2 cellular contexts compared by ENCODE assay signal in the genomic region with DNA sequence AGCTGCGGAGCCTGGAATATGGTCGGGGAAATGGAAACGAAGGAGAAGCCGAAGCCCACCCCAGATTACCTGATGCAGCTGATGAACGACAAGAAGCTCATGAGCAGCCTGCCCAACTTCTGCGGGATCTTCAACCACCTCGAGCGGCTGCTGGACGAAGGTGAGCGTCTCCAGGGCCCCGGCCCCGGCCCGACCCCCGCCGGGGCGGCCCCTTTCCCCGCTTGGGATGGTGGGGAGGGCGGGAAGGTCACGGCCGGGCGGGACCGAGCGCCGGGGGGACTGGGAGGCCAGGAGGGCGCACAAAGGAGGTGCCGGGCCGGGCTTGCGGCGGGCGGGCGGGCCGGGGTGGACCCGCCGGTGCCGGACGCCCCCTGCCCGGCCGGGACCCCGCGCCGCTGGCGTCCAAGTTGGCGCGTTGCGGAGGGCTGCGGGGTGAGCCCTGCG.
TF ChIP-seq lines count a peak whose summit lies in the region.

No MANE protein-coding gene starts in this region.

TF ChIP-seq in SK-N-SH, 30 proteins besides CTCF, POLR2A, EP300 and RAD21 (continued from another document):
- no peak for TF ChIP-seq REST (IDR thresholded peaks at IDR 0.05; ENCODE audit: low read depth, low read length)
- TF ChIP-seq, protein P1, sequence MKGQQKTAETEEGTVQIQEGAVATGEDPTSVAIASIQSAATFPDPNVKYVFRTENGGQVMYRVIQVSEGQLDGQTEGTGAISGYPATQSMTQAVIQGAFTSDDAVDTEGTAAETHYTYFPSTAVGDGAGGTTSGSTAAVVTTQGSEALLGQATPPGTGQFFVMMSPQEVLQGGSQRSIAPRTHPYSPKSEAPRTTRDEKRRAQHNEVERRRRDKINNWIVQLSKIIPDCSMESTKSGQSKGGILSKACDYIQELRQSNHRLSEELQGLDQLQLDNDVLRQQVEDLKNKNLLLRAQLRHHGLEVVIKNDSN (IDR thresholded peaks at IDR 0.05; ENCODE audit: borderline replicate concordance, low read depth), result no peak
- TF ChIP-seq, protein P2, sequence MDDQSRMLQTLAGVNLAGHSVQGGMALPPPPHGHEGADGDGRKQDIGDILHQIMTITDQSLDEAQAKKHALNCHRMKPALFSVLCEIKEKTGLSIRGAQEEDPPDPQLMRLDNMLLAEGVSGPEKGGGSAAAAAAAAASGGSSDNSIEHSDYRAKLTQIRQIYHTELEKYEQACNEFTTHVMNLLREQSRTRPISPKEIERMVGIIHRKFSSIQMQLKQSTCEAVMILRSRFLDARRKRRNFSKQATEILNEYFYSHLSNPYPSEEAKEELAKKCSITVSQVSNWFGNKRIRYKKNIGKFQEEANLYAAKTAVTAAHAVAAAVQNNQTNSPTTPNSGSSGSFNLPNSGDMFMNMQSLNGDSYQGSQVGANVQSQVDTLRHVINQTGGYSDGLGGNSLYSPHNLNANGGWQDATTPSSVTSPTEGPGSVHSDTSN (IDR thresholded peaks at IDR 0.05), result no peak
- no peak for TF ChIP-seq FOXM1 (IDR thresholded peaks at IDR 0.05; ENCODE audit: low read depth)
- TF ChIP-seq GATA2 (CRISPR knock-in tag; IDR thresholded peaks at IDR 0.05), result no peak
- no peak for TF ChIP-seq MEF2A (IDR thresholded peaks at IDR 0.05; ENCODE audit: borderline replicate concordance, low read depth)
- TF ChIP-seq JUND (IDR thresholded peaks at IDR 0.05), result no peak
- no peak for TF ChIP-seq TEAD4 (IDR thresholded peaks at IDR 0.05; ENCODE audit: borderline replicate concordance, insufficient read depth)
- TF ChIP-seq RCOR1 (IDR thresholded peaks at IDR 0.05; ENCODE audit: low read length), result no peak
- no peak for TF ChIP-seq GABPA (IDR thresholded peaks at IDR 0.05; ENCODE audit: low read depth)
- TF ChIP-seq SMC3 (IDR thresholded peaks at IDR 0.05; ENCODE audit: low read depth, low read length), result no peak

TF ChIP-seq in SK-N-SH treated with all-trans-retinoic acid at 6 μM for 48 hours, 23 proteins besides CTCF, POLR2A, EP300 and RAD21 (continued from another document):
- TF ChIP-seq, protein P3, sequence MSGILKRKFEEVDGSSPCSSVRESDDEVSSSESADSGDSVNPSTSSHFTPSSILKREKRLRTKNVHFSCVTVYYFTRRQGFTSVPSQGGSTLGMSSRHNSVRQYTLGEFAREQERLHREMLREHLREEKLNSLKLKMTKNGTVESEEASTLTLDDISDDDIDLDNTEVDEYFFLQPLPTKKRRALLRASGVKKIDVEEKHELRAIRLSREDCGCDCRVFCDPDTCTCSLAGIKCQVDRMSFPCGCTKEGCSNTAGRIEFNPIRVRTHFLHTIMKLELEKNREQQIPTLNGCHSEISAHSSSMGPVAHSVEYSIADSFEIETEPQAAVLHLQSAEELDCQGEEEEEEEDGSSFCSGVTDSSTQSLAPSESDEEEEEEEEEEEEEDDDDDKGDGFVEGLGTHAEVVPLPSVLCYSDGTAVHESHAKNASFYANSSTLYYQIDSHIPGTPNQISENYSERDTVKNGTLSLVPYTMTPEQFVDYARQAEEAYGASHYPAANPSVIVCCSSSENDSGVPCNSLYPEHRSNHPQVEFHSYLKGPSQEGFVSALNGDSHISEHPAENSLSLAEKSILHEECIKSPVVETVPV (CRISPR knock-in tag; IDR thresholded peaks at IDR 0.05), result no peak
- TF ChIP-seq ZFP3 (CRISPR knock-in tag; IDR thresholded peaks at IDR 0.05), result no peak
- TF ChIP-seq CSDC2 (CRISPR knock-in tag; IDR thresholded peaks at IDR 0.05), result no peak
- TF ChIP-seq ZFP30 (CRISPR knock-in tag; IDR thresholded peaks at IDR 0.05), result no peak
- TF ChIP-seq OSR1 (CRISPR knock-in tag; IDR thresholded peaks at IDR 0.05), result no peak
- TF ChIP-seq BACH2 (CRISPR knock-in tag; IDR thresholded peaks at IDR 0.05; ENCODE audit: borderline replicate concordance), result no peak
- TF ChIP-seq ZNF8 (CRISPR knock-in tag; IDR thresholded peaks at IDR 0.05), result no peak
- TF ChIP-seq PPARA (CRISPR knock-in tag; IDR thresholded peaks at IDR 0.05; ENCODE audit: borderline replicate concordance), result no peak
